In genomic region chr6:142300758-142301251, GRCh38 we compare ENCODE assay signal across 8 cellular contexts. TPM values are rescaled to one million over a fixed set of nuclear protein-coding genes. Genes with fewer than 3 reads are reported as not detected.
DNase-seq lines count a peak whose midpoint lies in the region; ATAC-seq and TF ChIP-seq lines count a peak whose summit lies in the region.

No MANE protein-coding gene starts in this region.

- H3K9me3 Mint-ChIP-seq in glutamatergic neuron (ENCODE audit: unreplicated experiment): no peaks in the 10 kb centered on the region

- peak overlapping the region; percentile 90 for H3K4me2 ChIP-seq in HCT116 (ENCODE audit: low read length)

- H3K79me2 ChIP-seq in HCT116 (ENCODE audit: insufficient read depth, low read length): peaks cover 40% of the 10 kb centered on the region

- TF ChIP-seq POLR2A in HCT116 (IDR thresholded peaks at IDR 0.05; ENCODE audit: borderline replicate concordance, extremely low read depth, insufficient read depth, insufficient read length): no peak

- TF ChIP-seq CTCF in HCT116 (IDR thresholded peaks at IDR 0.05 in 2 of 3, conservative IDR thresholded peaks at IDR 0.05 in 1 of 3; ENCODE audit: borderline replicate concordance in 1 of 3, insufficient read depth in 1 of 3, low read depth in 2 of 3, low read length in 2 of 3): no peak
- no peak for TF ChIP-seq CTCF in glutamatergic neuron (IDR thresholded peaks at IDR 0.05; ENCODE audit: partially characterized antibody, unreplicated experiment)

- peak overlapping the region; percentile 88 for H3K27ac ChIP-seq in HCT116 (ENCODE audit: low read depth, low read length)
- H3K27ac ChIP-seq in rectal smooth muscle tissue (ENCODE audit: low read depth, low read length): no peak overlapping the region

- peak; percentile 55 for DNase-seq in HCT116 (ENCODE audit: low read depth, low spot score)
- DNase-seq in T-helper 17 cell: no peak
- no peak for DNase-seq in glutamatergic neuron
- no peak for DNase-seq in COLO829 (ENCODE audit: low spot score)
- no peak for DNase-seq in stimulated activated CD4-positive, alpha-beta T cell treated with anti-CD3 and anti-CD28 coated beads, Interleukin-2, amount 100 ng/mL, for 48 hours
- no peak for DNase-seq in pons (ENCODE audit: low spot score)

- H3K4me3 Mint-ChIP-seq in T-helper 17 cell: peak overlapping the region; percentile 66
- peak overlapping the region; percentile 83 for H3K4me3 Mint-ChIP-seq in glutamatergic neuron (ENCODE audit: unreplicated experiment)

- H3K4me3 ChIP-seq in HCT116 (replicated peaks in 1 of 2; ENCODE audit: low read depth in 1 of 2, low read length in 2 of 2) (peak overlapping the region; percentile 66 to 74), rectal smooth muscle tissue (ENCODE audit: low read length) (peak overlapping the region; percentile 64)

- RAD21 ChIA-PET in HCT116 (lab: Charles Lee; ENCODE audit: low non-redundant PET in 1 of 2, low total read pairs in 2 of 2, uncharacterized antibody in 2 of 2, unreplicated experiment in 2 of 2): no interaction called here

- H3K4me1 ChIP-seq in HCT116 (ENCODE audit: control insufficient read depth in 1 of 2, insufficient read depth in 2 of 2, low read length in 2 of 2): peaks cover 18 to 46% of the 10 kb centered on the region in 2 experiments
- H3K4me1 ChIP-seq in rectal smooth muscle tissue (ENCODE audit: control insufficient read depth, insufficient read depth, low read length): no peaks in the 10 kb centered on the region

- H3K36me3 Mint-ChIP-seq in T-helper 17 cell (ENCODE audit: low read depth): no peaks in the 10 kb centered on the region
- no peaks in the 10 kb centered on the region for H3K36me3 Mint-ChIP-seq in glutamatergic neuron (ENCODE audit: unreplicated experiment)

- POLR2A ChIA-PET in HCT116 (lab: Charles Lee): interaction anchor here (1.5 kb wide), 1 partner anchor 14 kb away, joined by 3 read pairs; no protein-coding TSS in a partner anchor

- CTCF ChIA-PET in HCT116 (lab: Charles Lee): interaction anchor here (1.2 kb wide), 1 partner anchor 145 kb away, joined by 4 read pairs; no protein-coding TSS in a partner anchor

- no peaks in the 10 kb centered on the region for H4K20me1 ChIP-seq in HCT116 (ENCODE audit: insufficient read depth)

- no peaks in the 10 kb centered on the region for H3K9me3 ChIP-seq in HCT116 (ENCODE audit: control insufficient read depth in 1 of 2, insufficient read depth in 1 of 2, low read depth in 1 of 2, low read length in 2 of 2)
- H3K9me3 ChIP-seq in T-helper 17 cell (ENCODE audit: control insufficient read depth, low read length, poor library complexity, severe bottlenecking): no peaks in the 10 kb centered on the region

- H3K27me3 Mint-ChIP-seq in T-helper 17 cell: peaks cover 28% of the 10 kb centered on the region
- H3K27me3 Mint-ChIP-seq in glutamatergic neuron (ENCODE audit: unreplicated experiment): peaks cover 4% of the 10 kb centered on the region

- H3K4me1 Mint-ChIP-seq in T-helper 17 cell (peaks cover 7% of the 10 kb centered on the region), glutamatergic neuron (ENCODE audit: low read depth, unreplicated experiment) (no peaks in the 10 kb centered on the region)

- BruUV-seq in HCT116 (replicated peaks; lab: Mats Ljungman, UMichigan): TSS peak; percentile 75

- no peak overlapping the region for H2AFZ ChIP-seq in HCT116 (ENCODE audit: low read depth, low read length, poor library complexity, severe bottlenecking)

- H3K27ac Mint-ChIP-seq in T-helper 17 cell (no peak overlapping the region), glutamatergic neuron (ENCODE audit: unreplicated experiment) (no peak overlapping the region)

- H3K9ac ChIP-seq in HCT116 (ENCODE audit: low read length): peak overlapping the region; percentile 84
- H3K9ac ChIP-seq in rectal smooth muscle tissue (ENCODE audit: low read length): no peak overlapping the region

- TF ChIP-seq RAD21 in HCT116 (IDR thresholded peaks at IDR 0.05; ENCODE audit: low read depth): no peak

- no peaks in the 10 kb centered on the region for H3K36me3 ChIP-seq in HCT116 (ENCODE audit: control insufficient read depth in 1 of 2, insufficient read depth in 2 of 2, low read length in 2 of 2)
- H3K36me3 ChIP-seq in rectal smooth muscle tissue (ENCODE audit: control insufficient read depth, insufficient read depth, low read length): no peaks in the 10 kb centered on the region

- intact Hi-C loops in HCT116 (cut with micrococcal nuclease): no loop called here

- no peaks in the 10 kb centered on the region for H3K9me2 ChIP-seq in HCT116 (ENCODE audit: insufficient read depth)

- ATAC-seq in HCT116 (peak; percentile 40), T-helper 17 cell (no peak), HG03442 (IDR thresholded peaks at IDR 0.05; ENCODE audit: unreplicated experiment) (no peak)

- no peaks in the 10 kb centered on the region for H3K27me3 ChIP-seq in HCT116 (ENCODE audit: insufficient read depth, low read length)
- peaks cover 4% of the 10 kb centered on the region for H3K27me3 ChIP-seq in rectal smooth muscle tissue (ENCODE audit: control insufficient read depth, insufficient read depth, low read length)

TF ChIP-seq in HCT116, 20 proteins besides CTCF, POLR2A, EP300 and RAD21:
- TF ChIP-seq SIN3A (IDR thresholded peaks at IDR 0.05; ENCODE audit: low read depth): peak; percentile 69
- TF ChIP-seq MAX (IDR thresholded peaks at IDR 0.05): peak; percentile 74
- TF ChIP-seq SRF (IDR thresholded peaks at IDR 0.05; ENCODE audit: low read depth): no peak
- no peak for TF ChIP-seq ATF3 (IDR thresholded peaks at IDR 0.05)
- peak; percentile 33; the same call in 1 of the 2 replicates for TF ChIP-seq JUND (IDR thresholded peaks at IDR 0.05)

RNA-seq across cellular contexts. Expression of gene ADGRG6, which starts 1.0 kb away (rescaled TPM):
- 67.9 TPM for total RNA-seq in HCT116 (2021; ENCODE audit: unreplicated experiment)
- polyA plus RNA-seq in HCT116 (2012): 11.8 and 16.8 TPM in 2 replicates
- under 1 TPM; 0.18 to 0.25 TPM for total RNA-seq in T-helper 17 cell
- not detected for total RNA-seq in glutamatergic neuron (ENCODE audit: unreplicated experiment)

Comparison
In these comparisons a context has a peak if more than half of its experiments do, and no peak if none do; other contexts are left out.
1. RNA of gene ADGRG6, which starts 1.0 kb away (total RNA-seq): 67.9 TPM in HCT116 (single experiment); 0.18 to 0.25 TPM in T-helper 17 cell and not detected in glutamatergic neuron (single experiment); every median in the first group is over 10 times any median in the second.